ENCODE assay signal across 8 cellular contexts in the genomic region with DNA sequence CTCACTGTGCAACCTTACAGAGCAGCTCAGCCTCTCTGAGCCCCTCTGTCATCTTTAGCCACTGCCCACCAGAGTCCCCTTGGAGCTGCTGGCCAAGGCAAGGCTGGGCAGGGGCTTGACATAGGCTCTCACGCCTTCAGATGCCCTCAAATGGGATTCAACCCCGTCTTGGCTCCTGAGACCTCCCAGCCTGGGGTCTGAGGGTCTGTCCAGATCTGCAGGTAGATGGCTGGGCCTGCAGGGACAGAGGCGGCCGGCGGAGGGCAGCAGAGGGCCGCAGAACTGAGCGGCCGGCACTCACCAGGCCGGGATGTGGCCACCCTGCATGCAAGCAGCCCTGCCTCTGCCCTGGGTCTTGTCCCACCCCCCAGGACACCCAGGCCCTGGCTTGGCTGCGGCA. TPM values are rescaled to one million over a fixed set of nuclear protein-coding genes. Genes with fewer than 3 reads are reported as not detected.
A peak's percentile ranks its signal among the peaks of the same experiment; 100 is the strongest.
DNase-seq lines count a peak whose midpoint lies in the region; ATAC-seq and TF ChIP-seq lines count a peak whose summit lies in the region.

No MANE protein-coding gene starts in this region.

- no peaks in the 10 kb centered on the region for H3K9me2 ChIP-seq in OCI-LY1 (ENCODE audit: low read depth, low read length)

- no peak overlapping the region for H3K4me3 ChIP-seq in OCI-LY1 (ENCODE audit: low read depth, low read length, poor library complexity, severe bottlenecking)

- H3K36me3 ChIP-seq in OCI-LY1 (ENCODE audit: insufficient read depth, low read length): no peaks in the 10 kb centered on the region

- no peaks in the 10 kb centered on the region for H4K20me1 ChIP-seq in OCI-LY1 (ENCODE audit: insufficient read depth, low read length)

- TF ChIP-seq CTCF in GM20000 (IDR thresholded peaks at IDR 0.05; ENCODE audit: extremely low read depth, missing control alignments): peak; percentile 86
- TF ChIP-seq CTCF in OCI-LY1 (IDR thresholded peaks at IDR 0.05; ENCODE audit: low read length): peak; percentile 56
- TF ChIP-seq CTCF in nephron progenitor cell (IDR thresholded peaks at IDR 0.05): peak; percentile 84

- no peaks in the 10 kb centered on the region for H3K9me3 ChIP-seq in OCI-LY1 (ENCODE audit: low read length)

- H2AFZ ChIP-seq in OCI-LY1 (ENCODE audit: low read length): no peak overlapping the region

- no peak overlapping the region for H3K4me3 Mint-ChIP-seq in activated T-cell treated with anti-CD3 and anti-CD28 coated beads, Interleukin-2, amount 50 U/mL, for 4 hours
- H3K4me3 Mint-ChIP-seq in nephron progenitor cell: no peak overlapping the region

- H3K27me3 ChIP-seq in OCI-LY1 (ENCODE audit: insufficient read depth, low read length): no peaks in the 10 kb centered on the region

- peaks cover 2% of the 10 kb centered on the region for H3K4me1 Mint-ChIP-seq in activated T-cell treated with anti-CD3 and anti-CD28 coated beads, Interleukin-2, amount 50 U/mL, for 4 hours (ENCODE audit: low read depth)
- H3K4me1 Mint-ChIP-seq in nephron progenitor cell: no peaks in the 10 kb centered on the region

- peaks cover 24% of the 10 kb centered on the region for H3K27me3 Mint-ChIP-seq in activated T-cell treated with anti-CD3 and anti-CD28 coated beads, Interleukin-2, amount 50 U/mL, for 4 hours (ENCODE audit: low read depth)
- H3K27me3 Mint-ChIP-seq in nephron progenitor cell (ENCODE audit: low read depth, poor library complexity): peaks cover 18% of the 10 kb centered on the region

- DNase-seq in AML-193 (lab: John Stamatoyannopoulos, UW) (peak; percentile 20 to 27), GM20000 (ENCODE audit: low spot score) (peak; percentile 84), fibroblast of gingiva (ENCODE audit: low read depth) (peak; percentile 40), nephron progenitor cell (peak; percentile 87), substantia nigra (lab: John Stamatoyannopoulos, UW) (peak in 41 of 49 donors; percentile 7 to 81 (median 50))
- peak; percentile 41 for DNase-seq in activated T-cell treated with anti-CD3 and anti-CD28 coated beads, Interleukin-2, amount 50 U/mL, for 4 hours

- no peak overlapping the region for H3K9ac ChIP-seq in OCI-LY1 (ENCODE audit: low read length)

- H3K36me3 Mint-ChIP-seq in activated T-cell treated with anti-CD3 and anti-CD28 coated beads, Interleukin-2, amount 50 U/mL, for 4 hours (ENCODE audit: insufficient read depth): no peaks in the 10 kb centered on the region
- H3K36me3 Mint-ChIP-seq in nephron progenitor cell (ENCODE audit: low read depth): no peaks in the 10 kb centered on the region

- H3K27ac ChIP-seq in OCI-LY1 (ENCODE audit: low read depth, low read length, poor library complexity, severe bottlenecking) (no peak overlapping the region), substantia nigra (ENCODE audit: low read depth, low read length, poor library complexity, severe bottlenecking) (no peak overlapping the region)

- no peaks in the 10 kb centered on the region for H3K4me1 ChIP-seq in OCI-LY1 (ENCODE audit: insufficient read depth, low read length, severe bottlenecking)

- no peak overlapping the region for H3K27ac Mint-ChIP-seq in nephron progenitor cell

- no peak overlapping the region for H3K4me2 ChIP-seq in OCI-LY1 (ENCODE audit: low read length)

- peak; percentile 67 to 74 for ATAC-seq in activated T-cell treated with anti-CD3 and anti-CD28 coated beads, Interleukin-2, amount 50 U/mL, for 4 hours
- no peak for ATAC-seq in GM19463 (IDR thresholded peaks at IDR 0.05; ENCODE audit: unreplicated experiment)

- H3K9me3 Mint-ChIP-seq in activated T-cell treated with anti-CD3 and anti-CD28 coated beads, Interleukin-2, amount 50 U/mL, for 4 hours: no peaks in the 10 kb centered on the region
- H3K9me3 Mint-ChIP-seq in nephron progenitor cell: no peaks in the 10 kb centered on the region

- H3F3A ChIP-seq in OCI-LY1 (ENCODE audit: insufficient read depth, low read length): no peaks in the 10 kb centered on the region

- no peaks in the 10 kb centered on the region for H3K79me2 ChIP-seq in OCI-LY1 (ENCODE audit: insufficient read depth, low read length)

RNA-seq across cellular contexts. Expression of a gene that starts 18.2 kb away (rescaled TPM):
- total RNA-seq in activated T-cell treated with anti-CD3 and anti-CD28 coated beads, Interleukin-2, amount 50 U/mL, for 4 hours: under 1 TPM; 0.16 to 0.40 (median 0.19) TPM

RNA-seq across cellular contexts. Expression of a gene that starts 48.2 kb away (rescaled TPM):
- 1 to 10 TPM; 1.2 to 1.6 (median 1.4) TPM for total RNA-seq in activated T-cell treated with anti-CD3 and anti-CD28 coated beads, Interleukin-2, amount 50 U/mL, for 4 hours

Comparison
In these comparisons a context has a peak if more than half of its experiments do, and no peak if none do; other contexts are left out.
1. DNase-seq: peak in every context shown above with its lines; median percentile 87 in nephron progenitor cell; 84 in GM20000; 50 in substantia nigra; 41 in activated T-cell treated with anti-CD3 and anti-CD28 coated beads, Interleukin-2, amount 50 U/mL, for 4 hours; 40 in fibroblast of gingiva; 24 in AML-193.